ENCODE assay signal across 20 cellular contexts in genomic region chr1:1543706-1544099, GRCh38. TPM values are rescaled to one million over a fixed set of nuclear protein-coding genes. Genes with fewer than 3 reads are reported as not detected.
DNase-seq lines count a peak whose midpoint lies in the region; ATAC-seq and TF ChIP-seq lines count a peak whose summit lies in the region.
"Had no signal": no experiment of that assay in that cellular context is flagged by ENCODE, and none has a peak within 500 bp of the region (broad histone marks: within the 10 kb centered on the region; RNA-seq: fewer than 3 reads in every experiment).

No MANE protein-coding gene starts in this region.

- TF ChIP-seq POLR2A in Peyer's patch (IDR thresholded peaks at IDR 0.05) (no peak), right lobe of liver (IDR thresholded peaks at IDR 0.05) (no peak)

- no peaks in the 10 kb centered on the region for H3K9me3 ChIP-seq in Peyer's patch
- H3K9me3 ChIP-seq in right lobe of liver, result no peaks in the 10 kb centered on the region
- no peaks in the 10 kb centered on the region for H3K9me3 ChIP-seq in T-helper 17 cell (ENCODE audit: control insufficient read depth, low read length, poor library complexity, severe bottlenecking)

- 55% methylated on average over 16 of the region's 19 CpGs for WGBS in right lobe of liver (ENCODE audit: insufficient coverage, low coverage, low lambda C conversion rate, missing lambda C conversion rate)

- peaks cover 5% of the 10 kb centered on the region for H3K4me1 Mint-ChIP-seq in T-helper 17 cell
- H3K4me1 Mint-ChIP-seq: activated CD8-positive, alpha-beta memory T cell treated with anti-CD3 and anti-CD28 coated beads, Interleukin-2, amount 10 ng/mL, durations not matched to agents 7 days and 5 days had no signal

- H3K27ac Mint-ChIP-seq in T-helper 17 cell, result no peak overlapping the region
- H3K27ac Mint-ChIP-seq: activated CD8-positive, alpha-beta memory T cell treated with anti-CD3 and anti-CD28 coated beads, Interleukin-2, amount 10 ng/mL, durations not matched to agents 7 days and 5 days; activated naive CD8-positive, alpha-beta T cell; immature natural killer cell had no signal

- H3K27ac ChIP-seq in Peyer's patch (peak overlapping the region in 1 of 4 donors; percentile 40), right lobe of liver (no peak overlapping the region)
- H3K27ac ChIP-seq: C4-2B, SK-N-MC had no signal

- no peaks in the 10 kb centered on the region for H3K27me3 ChIP-seq in Peyer's patch
- H3K27me3 ChIP-seq in right lobe of liver, result no peaks in the 10 kb centered on the region

- H3K36me3 Mint-ChIP-seq in T-helper 17 cell (ENCODE audit: low read depth), result no peaks in the 10 kb centered on the region
- H3K36me3 Mint-ChIP-seq: activated naive CD8-positive, alpha-beta T cell had no signal

- DNase-seq in AG08395 (ENCODE audit: low spot score) (peak; percentile 72), Peyer's patch (peak; percentile 27 to 70 (median 63)), Right ventricle myocardium inferior (ENCODE audit: missing footprints) (peak; percentile 89), right lobe of liver (peak in 2 of 3 donors; percentile 73 to 94), T-helper 17 cell (no peak), SHP77 (lab: John Stamatoyannopoulos, UW) (no peak)
- no peak for DNase-seq in effector CD8-positive, alpha-beta T cell (lab: John Stamatoyannopoulos, UW)
- DNase-seq in activated CD8-positive, alpha-beta memory T cell treated with anti-CD3 and anti-CD28 coated beads for 24 hours, result no peak
- DNase-seq: activated CD4-positive, alpha-beta T cell treated with anti-CD3 and anti-CD28 coated beads for 4 hours; activated CD8-positive, alpha-beta memory T cell treated with anti-CD3 and anti-CD28 coated beads, Interleukin-2, amount 10 ng/mL, durations not matched to agents 7 days and 5 days; DMS 273 treated with DMSO at 0.1 percent for 48 hours; GF-D8; immature natural killer cell; NCI-H1092; NCI-H1930; NCI-H345; PC-3 had no signal

- H3K36me3 ChIP-seq in Peyer's patch (peaks cover 0 to 20% (median 0%) of the 10 kb centered on the region in 3 donors), right lobe of liver (peaks cover 0 to 18% (median 0%) of the 10 kb centered on the region in 4 donors)

- no peaks in the 10 kb centered on the region for H3K27me3 Mint-ChIP-seq in T-helper 17 cell
- H3K27me3 Mint-ChIP-seq: activated CD8-positive, alpha-beta memory T cell treated with anti-CD3 and anti-CD28 coated beads, Interleukin-2, amount 10 ng/mL, durations not matched to agents 7 days and 5 days; activated naive CD8-positive, alpha-beta T cell had no signal

- intact Hi-C loops in Right ventricle myocardium inferior (cut with DNase I), result no loop called here
- intact Hi-C loops in right lobe of liver (cut with DNase I), result no loop called here

- H3K4me3 Mint-ChIP-seq in T-helper 17 cell, result no peak overlapping the region
- H3K4me3 Mint-ChIP-seq: activated CD8-positive, alpha-beta memory T cell treated with anti-CD3 and anti-CD28 coated beads, Interleukin-2, amount 10 ng/mL, durations not matched to agents 7 days and 5 days; activated naive CD8-positive, alpha-beta T cell; immature natural killer cell had no signal

- ATAC-seq in Right ventricle myocardium inferior (peak; percentile 80), right lobe of liver (peak in 3 of 4 donors; percentile 74 to 86 (median 75)), T-helper 17 cell (no peak)
- ATAC-seq: activated CD8-positive, alpha-beta memory T cell treated with anti-CD3 and anti-CD28 coated beads, Interleukin-2, amount 10 ng/mL, durations not matched to agents 7 days and 5 days; PC-3 had no signal

- H3K4me1 ChIP-seq in Peyer's patch, result peaks cover 0 to 20% (median 9%) of the 10 kb centered on the region in 4 donors
- peaks cover 0 to 5% (median 0%) of the 10 kb centered on the region in 4 donors for H3K4me1 ChIP-seq in right lobe of liver

- H3K4me3 ChIP-seq in Peyer's patch, result no peak overlapping the region
- no peak overlapping the region for H3K4me3 ChIP-seq in right lobe of liver
- H3K4me3 ChIP-seq: SK-N-MC had no signal

- TF ChIP-seq CTCF in Peyer's patch (IDR thresholded peaks at IDR 0.05) (no peak), right lobe of liver (IDR thresholded peaks at IDR 0.05) (no peak)

RNA-seq across cellular contexts. Expression of gene TMEM240, which starts 3.3 kb away (rescaled TPM):
- total RNA-seq in Peyer's patch (1 to 10 TPM in 1 of 4 donors, not detected in 3; 3.6 TPM), Right ventricle myocardium inferior (6.9 TPM), right lobe of liver (under 1 TPM in 1 of 6 experiments, not detected in 5; 0.40 TPM), T-helper 17 cell (under 1 TPM in 1 of 2 donors, not detected in 1; 0.44 TPM)

RNA-seq across cellular contexts. Expression of gene SSU72, which starts 31.0 kb away (rescaled TPM):
- 100 to 1,000 TPM; 146 to 182 (median 163) TPM for total RNA-seq in Peyer's patch
- total RNA-seq in Right ventricle myocardium inferior, result 116 TPM
- 10 to 100 TPM; 46.6 to 72.6 (median 63.8) TPM for total RNA-seq in right lobe of liver
- total RNA-seq in T-helper 17 cell, result 100 to 1,000 TPM in 1 of 2 donors, 10 to 100 TPM in 1; 99.3 to 103 TPM

RNA-seq across cellular contexts. Expression of gene ATAD3A, which starts 31.7 kb away (rescaled TPM):
- total RNA-seq in Peyer's patch (10 to 100 TPM; 14.9 to 72.6 (median 24.4) TPM), Right ventricle myocardium inferior (17.9 TPM), right lobe of liver (10 to 100 TPM; 10.8 to 31.7 (median 13.1) TPM), T-helper 17 cell (10 to 100 TPM; 20.3 to 23.3 TPM)

RNA-seq across cellular contexts. Expression of gene FNDC10, which starts 56.2 kb away (rescaled TPM):
- total RNA-seq in Peyer's patch (1 to 10 TPM; 4.1 to 6.9 (median 5.7) TPM), Right ventricle myocardium inferior (3.0 TPM), right lobe of liver (1 to 10 TPM in 1 of 6 experiments, under 1 TPM in 5; 0.09 to 1.6 (median 0.46) TPM), T-helper 17 cell (1 to 10 TPM; 3.3 to 3.4 TPM)

Comparison
In these comparisons a context has a peak if more than half of its experiments do, and no peak if none do; other contexts are left out.
1. DNase-seq: peak in AG08395 (single experiment), Peyer's patch (3 of 3), Right ventricle myocardium inferior (single experiment) and right lobe of liver (2 of 3); none in effector CD8-positive, alpha-beta T cell (single experiment), T-helper 17 cell (0 of 3), activated CD8-positive, alpha-beta memory T cell treated with anti-CD3 and anti-CD28 coated beads for 24 hours (single experiment) and SHP77 (0 of 2).